8 cellular contexts compared by ENCODE assay signal in genomic region chr7:92134271-92135099, GRCh38.
DNase-seq lines count a peak whose midpoint lies in the region; ATAC-seq and FAIRE-seq lines count a peak whose summit lies in the region.

TSS of gene CYP51A1 (minus strand) at chr7:92134477. CDS start at chr7:92134364, 113 bp downstream.

- H3K4me1 ChIP-seq in effector memory CD4-positive, alpha-beta T cell (ENCODE audit: control insufficient read depth, insufficient read depth, low read length, poor library complexity, severe bottlenecking): peaks cover 9% of the 10 kb centered on the region

- no peaks in the 10 kb centered on the region for H3K9me3 ChIP-seq in effector memory CD4-positive, alpha-beta T cell (ENCODE audit: control insufficient read depth, low read length)

- H3K27ac ChIP-seq in effector memory CD4-positive, alpha-beta T cell (ENCODE audit: insufficient read depth, low read length, poor library complexity, severe bottlenecking): peak within 1 kb of the TSS; percentile 86

- H3K36me3 ChIP-seq in effector memory CD4-positive, alpha-beta T cell (ENCODE audit: control insufficient read depth, insufficient read depth, low read length): no peaks in the 10 kb centered on the region

- H3K4me3 ChIP-seq in effector memory CD4-positive, alpha-beta T cell (ENCODE audit: insufficient read depth, low read depth, low read length, poor library complexity, severe bottlenecking): peak within 1 kb of the TSS; percentile 95

- ATAC-seq in GM21381 (IDR thresholded peaks at IDR 0.05; ENCODE audit: unreplicated experiment): peak; percentile 86

- no peak for FAIRE-seq in HTR-8/SVneo (lab: Jason Lieb, UNC)

- no peaks in the 10 kb centered on the region for H3K27me3 ChIP-seq in effector memory CD4-positive, alpha-beta T cell (replicated peaks; ENCODE audit: control insufficient read depth, insufficient read depth, low read length, poor library complexity, severe bottlenecking)

- DNase-seq in COR-L47 (lab: John Stamatoyannopoulos, UW) (peak; percentile 94), HTR-8/SVneo (ENCODE audit: insufficient read length, low spot score) (peak; percentile 79), NOMO-1 treated with DMSO at 0.1 percent for 48 hours (lab: John Stamatoyannopoulos, UW; ENCODE audit: unreplicated experiment) (peak; percentile 98), medulla oblongata (ENCODE audit: extremely low spot score) (peak; percentile 96)
- DNase-seq in activated CD8-positive, alpha-beta memory T cell treated with anti-CD3 and anti-CD28 coated beads for 4 hours (ENCODE audit: low read depth in 2 of 2): peak; percentile 87 to 89
- DNase-seq in effector memory CD4-positive, alpha-beta T cell: peak; percentile 85 to 92 (median 90)
- peak; percentile 84 to 86 (median 84) for DNase-seq in stimulated activated CD4-positive, alpha-beta T cell treated with anti-CD3 and anti-CD28 coated beads, TNF-alpha, amount 100 ng/mL, for 48 hours (ENCODE audit: low read depth in 3 of 3)

Comparison
In these comparisons a context has a peak if more than half of its experiments do, and no peak if none do; other contexts are left out.
1. Peak in every context shown above with its lines: DNase-seq, ATAC-seq, H3K4me3 ChIP-seq and H3K27ac ChIP-seq.